In genomic region chr3:183532620-183533409, GRCh38 we compare ENCODE assay signal across 1 cellular context.
TF ChIP-seq lines count a peak whose summit lies in the region.

No MANE protein-coding gene starts in this region.

TF ChIP-seq in K562, 482 proteins besides CTCF, POLR2A, EP300 and RAD21 (continued from another document):
- no peak for TF ChIP-seq GTF3C2 (IDR thresholded peaks at IDR 0.05; ENCODE audit: borderline replicate concordance, extremely low read depth, insufficient read length)
- TF ChIP-seq FOXP1 (CRISPR knock-in tag; IDR thresholded peaks at IDR 0.05): no peak
- no peak for TF ChIP-seq MNT (conservative IDR thresholded peaks at IDR 0.05)
- TF ChIP-seq MBD1 (CRISPR knock-in tag; IDR thresholded peaks at IDR 0.05): no peak
- no peak for TF ChIP-seq POU5F1 (IDR thresholded peaks at IDR 0.05; ENCODE audit: borderline replicate concordance, low read depth, low read length, partially characterized antibody)
- no peak for TF ChIP-seq MCM2 (IDR thresholded peaks at IDR 0.05; ENCODE audit: low read depth)
- TF ChIP-seq CHD4 (IDR thresholded peaks at IDR 0.05; ENCODE audit: insufficient read depth, insufficient replicate concordance, low read depth, low read length, poor library complexity, severe bottlenecking): no peak
- no peak for TF ChIP-seq WHSC1 (IDR thresholded peaks at IDR 0.05; ENCODE audit: low read length)
- TF ChIP-seq ZNF780A (CRISPR knock-in tag; IDR thresholded peaks at IDR 0.05): no peak
- TF ChIP-seq ZNF395 (CRISPR knock-in tag; IDR thresholded peaks at IDR 0.05): peak; percentile 69; the same call in 1 of the 2 replicates
- TF ChIP-seq FOXA3 (CRISPR knock-in tag; conservative IDR thresholded peaks at IDR 0.05 in 1 of 2, IDR thresholded peaks at IDR 0.05 in 1 of 2): no peak
- peak; percentile 95 for TF ChIP-seq ATF3 (IDR thresholded peaks at IDR 0.05)
- no peak for TF ChIP-seq ATF3 (CRISPR knock-in tag; conservative IDR thresholded peaks at IDR 0.05)
- no peak for TF ChIP-seq TGIF2 (CRISPR knock-in tag; IDR thresholded peaks at IDR 0.05)
- no peak for TF ChIP-seq ZSCAN29 (IDR thresholded peaks at IDR 0.05)
- no peak for TF ChIP-seq ZNF695 (CRISPR knock-in tag; IDR thresholded peaks at IDR 0.05)
- TF ChIP-seq CREBBP (IDR thresholded peaks at IDR 0.05; ENCODE audit: low read depth, low read length): no peak
- TF ChIP-seq POLR2H (tag; IDR thresholded peaks at IDR 0.05; ENCODE audit: low read depth): no peak
- TF ChIP-seq ARNT (IDR thresholded peaks at IDR 0.05): peak; percentile 56 to 83; a peak in 2 of 4 replicates
- 0 out of 2 replicates have a peak, but pooled peaks have one; percentile 16 for TF ChIP-seq NR2C1 (IDR thresholded peaks at IDR 0.05)
- 0 out of 2 replicates have a peak, but pooled peaks have one; percentile 12 for TF ChIP-seq NR2C1 (tag; IDR thresholded peaks at IDR 0.05)
- TF ChIP-seq SIN3B (IDR thresholded peaks at IDR 0.05; ENCODE audit: low read depth): no peak
- no peak for TF ChIP-seq ZNF146 (CRISPR knock-in tag; IDR thresholded peaks at IDR 0.05; ENCODE audit: unreplicated experiment)
- no peak for TF ChIP-seq CBFA2T2 (conservative IDR thresholded peaks at IDR 0.05)
- TF ChIP-seq SP1 (CRISPR knock-in tag; IDR thresholded peaks at IDR 0.05): no peak
- no peak for TF ChIP-seq STAT5A (IDR thresholded peaks at IDR 0.05; ENCODE audit: borderline replicate concordance, low read length)
- TF ChIP-seq CXXC5 (CRISPR knock-in tag; IDR thresholded peaks at IDR 0.05): peak; percentile 49; the same call in 1 of the 2 replicates
